In the genomic region with DNA sequence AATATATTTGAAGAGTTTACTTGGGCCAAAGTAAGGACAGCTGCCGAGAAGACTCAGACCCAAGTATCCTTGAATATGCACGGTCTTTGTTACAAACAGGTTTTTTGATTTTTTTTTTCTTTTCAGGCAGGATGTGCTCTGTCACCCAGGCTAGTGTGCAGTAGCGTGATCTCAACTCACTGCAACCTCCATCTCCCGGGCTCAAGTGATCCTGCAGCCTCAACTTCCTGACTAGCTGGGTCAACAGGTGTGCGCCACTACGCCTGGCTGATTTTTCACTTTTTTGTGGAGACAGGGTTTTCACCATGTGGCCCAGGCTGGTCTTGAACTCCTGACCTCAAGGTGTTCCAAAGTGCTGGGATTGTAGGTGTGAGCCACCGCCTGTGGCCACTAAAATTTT, we compare ENCODE assay signal across 21 cellular contexts. TPM values are rescaled to one million over a fixed set of nuclear protein-coding genes. Genes with fewer than 3 reads are reported as not detected.
DNase-seq lines count a peak whose midpoint lies in the region; ATAC-seq and TF ChIP-seq lines count a peak whose summit lies in the region.
"Had no signal": no experiment of that assay in that cellular context is flagged by ENCODE, and none has a peak within 500 bp of the region (broad histone marks: within the 10 kb centered on the region; RNA-seq: fewer than 3 reads in every experiment).

No MANE protein-coding gene starts in this region.

- TF ChIP-seq CTCF in natural killer cell (IDR thresholded peaks at IDR 0.05) (no peak), CD14-positive monocyte (IDR thresholded peaks at IDR 0.05) (no peak)

- H3K27ac ChIP-seq in HUES48 (ENCODE audit: low read depth, low read length) = peak overlapping the region; percentile 90

- no peaks in the 10 kb centered on the region for H3K36me3 ChIP-seq in HUES48 (ENCODE audit: control insufficient read depth, insufficient read depth, low read length)

- POLR2A ChIA-PET in activated naive CD8-positive, alpha-beta T cell treated with anti-CD3 and anti-CD28 coated beads, Interleukin-2, amount 10 ng/mL, durations not matched to agents 7 days and 5 days (lab: Charles Lee) = interaction anchor here (0.6 kb wide), 1 partner anchor 1153 kb away, joined by 3 read pairs; no protein-coding TSS in a partner anchor

- no peaks in the 10 kb centered on the region for H3K27me3 ChIP-seq in HUES48 (ENCODE audit: control insufficient read depth, insufficient read depth, low read length)

- H3K4me3 ChIP-seq in HUES48 (ENCODE audit: low read depth, low read length) = no peak overlapping the region
- H3K4me3 ChIP-seq: K562 had no signal

- H3K4me1 Mint-ChIP-seq in natural killer cell (peaks cover 26 to 31% of the 10 kb centered on the region in 2 donors), CD14-positive monocyte (no peaks in the 10 kb centered on the region)
- H3K4me1 Mint-ChIP-seq in natural killer cell treated with Interleukin-12 subunit alpha and Interleukin-12 subunit beta and Interleukin-15 and Interleukin-18, amount 100 ng/mL, for 72 hours (ENCODE audit: low read depth in 2 of 2) = peaks cover 17 to 20% of the 10 kb centered on the region in 2 donors
- H3K4me1 Mint-ChIP-seq in activated naive CD8-positive, alpha-beta T cell treated with anti-CD3 and anti-CD28 coated beads, Interleukin-2, amount 10 ng/mL, durations not matched to agents 7 days and 5 days = peaks cover 17% of the 10 kb centered on the region

- H3K4me3 Mint-ChIP-seq in natural killer cell (no peak overlapping the region), CD14-positive monocyte (no peak overlapping the region)
- H3K4me3 Mint-ChIP-seq in natural killer cell treated with Interleukin-12 subunit alpha and Interleukin-12 subunit beta and Interleukin-15 and Interleukin-18, amount 100 ng/mL, for 72 hours = no peak overlapping the region
- H3K4me3 Mint-ChIP-seq in activated naive CD8-positive, alpha-beta T cell treated with anti-CD3 and anti-CD28 coated beads, Interleukin-2, amount 10 ng/mL, durations not matched to agents 7 days and 5 days = peak overlapping the region; percentile 42
- H3K4me3 Mint-ChIP-seq: brain had no signal

- peak in 2 of 3 donors; percentile 27 to 52 for ATAC-seq in natural killer cell
- ATAC-seq in natural killer cell treated with Interleukin-12 subunit alpha and Interleukin-12 subunit beta and Interleukin-15 and Interleukin-18, amount 100 ng/mL, for 72 hours = no peak
- ATAC-seq in activated naive CD8-positive, alpha-beta T cell treated with anti-CD3 and anti-CD28 coated beads, Interleukin-2, amount 10 ng/mL, durations not matched to agents 7 days and 5 days (ENCODE audit: low read depth) = peak; percentile 74
- no peak for ATAC-seq in HG02678 (IDR thresholded peaks at IDR 0.05; ENCODE audit: unreplicated experiment)
- no peak for ATAC-seq in GM19467 (IDR thresholded peaks at IDR 0.05; ENCODE audit: unreplicated experiment)
- ATAC-seq: K562, left ventricle myocardium superior had no signal

- no peaks in the 10 kb centered on the region for H3K9me3 ChIP-seq in HUES48 (ENCODE audit: control insufficient read depth, insufficient read depth, low read length)

- no peaks in the 10 kb centered on the region for H3K9me3 Mint-ChIP-seq in natural killer cell
- H3K9me3 Mint-ChIP-seq in natural killer cell treated with Interleukin-12 subunit alpha and Interleukin-12 subunit beta and Interleukin-15 and Interleukin-18, amount 100 ng/mL, for 72 hours = no peaks in the 10 kb centered on the region
- no peaks in the 10 kb centered on the region for H3K9me3 Mint-ChIP-seq in activated naive CD8-positive, alpha-beta T cell treated with anti-CD3 and anti-CD28 coated beads, Interleukin-2, amount 10 ng/mL, durations not matched to agents 7 days and 5 days
- peaks cover 0 to 8% (median 0%) of the 10 kb centered on the region in 7 donors for H3K9me3 Mint-ChIP-seq in CD14-positive monocyte
- H3K9me3 Mint-ChIP-seq: activated naive CD4-positive, alpha-beta T cell treated with anti-CD3 and anti-CD28 coated beads, Interleukin-2, amount 50 U/mL, for 72 hours; brain; CD4-positive, CD25-positive, alpha-beta regulatory T cell had no signal

- H3K36me3 Mint-ChIP-seq in natural killer cell = no peaks in the 10 kb centered on the region
- H3K36me3 Mint-ChIP-seq in natural killer cell treated with Interleukin-12 subunit alpha and Interleukin-12 subunit beta and Interleukin-15 and Interleukin-18, amount 100 ng/mL, for 72 hours = no peaks in the 10 kb centered on the region
- H3K36me3 Mint-ChIP-seq in activated naive CD8-positive, alpha-beta T cell treated with anti-CD3 and anti-CD28 coated beads, Interleukin-2, amount 10 ng/mL, durations not matched to agents 7 days and 5 days = no peaks in the 10 kb centered on the region
- peaks cover 0 to 3% of the 10 kb centered on the region in 2 donors for H3K36me3 Mint-ChIP-seq in CD14-positive monocyte
- H3K36me3 Mint-ChIP-seq: activated naive CD4-positive, alpha-beta T cell treated with anti-CD3 and anti-CD28 coated beads, Interleukin-2, amount 50 U/mL, for 72 hours had no signal

- peak overlapping the region; percentile 35; the same call in 1 of the 2 replicates for H3K9ac ChIP-seq in HUES48 (ENCODE audit: low read depth, low read length)

- peak overlapping the region in 1 of 2 donors; percentile 18 for H3K27ac Mint-ChIP-seq in natural killer cell
- H3K27ac Mint-ChIP-seq in natural killer cell treated with Interleukin-12 subunit alpha and Interleukin-12 subunit beta and Interleukin-15 and Interleukin-18, amount 100 ng/mL, for 72 hours = peak overlapping the region in 1 of 2 donors; percentile 16
- no peak overlapping the region for H3K27ac Mint-ChIP-seq in activated naive CD8-positive, alpha-beta T cell treated with anti-CD3 and anti-CD28 coated beads, Interleukin-2, amount 10 ng/mL, durations not matched to agents 7 days and 5 days
- no peak overlapping the region for H3K27ac Mint-ChIP-seq in CD14-positive monocyte
- H3K27ac Mint-ChIP-seq: activated naive CD4-positive, alpha-beta T cell treated with anti-CD3 and anti-CD28 coated beads, Interleukin-2, amount 50 U/mL, for 72 hours; brain had no signal

- no peaks in the 10 kb centered on the region for H3K27me3 Mint-ChIP-seq in natural killer cell (ENCODE audit: low read depth in 2 of 2)
- no peaks in the 10 kb centered on the region for H3K27me3 Mint-ChIP-seq in natural killer cell treated with Interleukin-12 subunit alpha and Interleukin-12 subunit beta and Interleukin-15 and Interleukin-18, amount 100 ng/mL, for 72 hours
- H3K27me3 Mint-ChIP-seq in activated naive CD8-positive, alpha-beta T cell treated with anti-CD3 and anti-CD28 coated beads, Interleukin-2, amount 10 ng/mL, durations not matched to agents 7 days and 5 days = no peaks in the 10 kb centered on the region
- H3K27me3 Mint-ChIP-seq in CD14-positive monocyte (ENCODE audit: low read depth in 3 of 3) = peaks cover 0 to 1% (median 0%) of the 10 kb centered on the region in 3 donors
- H3K27me3 Mint-ChIP-seq: brain; CD4-positive, CD25-positive, alpha-beta regulatory T cell had no signal

- intact Hi-C loops in natural killer cell (cut with micrococcal nuclease) = no loop called here
- intact Hi-C loops in CD14-positive monocyte (cut with micrococcal nuclease) = no loop called here

- H3K4me1 ChIP-seq in HUES48 (ENCODE audit: control insufficient read depth, insufficient read depth, low read length) = peaks cover 29% of the 10 kb centered on the region

- DNase-seq in natural killer cell (no peak), GOT3 (lab: John Stamatoyannopoulos, UW) (no peak), CD14-positive monocyte (ENCODE audit: low spot score) (no peak)
- no peak for DNase-seq in natural killer cell treated with Interleukin-12 subunit alpha and Interleukin-12 subunit beta and Interleukin-15 and Interleukin-18, amount 100 ng/mL, for 72 hours (ENCODE audit: low spot score)
- no peak for DNase-seq in activated naive CD8-positive, alpha-beta T cell treated with anti-CD3 and anti-CD28 coated beads, Interleukin-2, amount 10 ng/mL, durations not matched to agents 7 days and 5 days
- DNase-seq: activated CD4-positive, alpha-beta T cell treated with anti-CD3 and anti-CD28 coated beads for 4 hours; DMS79 treated with DMSO at 0.1 percent for 48 hours; H7; head of caudate nucleus; left ventricle myocardium superior; NCI-H2081; NCI-H524; nucleus accumbens; stimulated activated CD8-positive, alpha-beta memory T cell treated with anti-CD3 and anti-CD28 coated beads, Interleukin-4, amount 100 ng/mL, for 48 hours had no signal

RNA-seq across cellular contexts. Expression of gene JMY, which starts 27.4 kb away (rescaled TPM):
- total RNA-seq in natural killer cell = 10 to 100 TPM; 27.6 to 30.4 (median 28.7) TPM
- total RNA-seq in natural killer cell treated with Interleukin-12 subunit alpha and Interleukin-12 subunit beta and Interleukin-15 and Interleukin-18, amount 100 ng/mL, for 72 hours = 1 to 10 TPM; 3.4 to 5.4 TPM
- total RNA-seq in activated naive CD8-positive, alpha-beta T cell treated with anti-CD3 and anti-CD28 coated beads, Interleukin-2, amount 10 ng/mL, durations not matched to agents 7 days and 5 days = 1 to 10 TPM; 8.3 to 9.5 TPM
- polyA plus RNA-seq in CD14-positive monocyte = 1 to 10 TPM in 1 of 2 donors, under 1 TPM in 1; 0.60 to 1.1 TPM

Comparison
In these comparisons a context has a peak if more than half of its experiments do, and no peak if none do; other contexts are left out.
1. ATAC-seq: peak in natural killer cell (2 of 3) and activated naive CD8-positive, alpha-beta T cell treated with anti-CD3 and anti-CD28 coated beads, Interleukin-2, amount 10 ng/mL, durations not matched to agents 7 days and 5 days (single experiment); none in natural killer cell treated with Interleukin-12 subunit alpha and Interleukin-12 subunit beta and Interleukin-15 and Interleukin-18, amount 100 ng/mL, for 72 hours (0 of 2), HG02678 (single experiment) and GM19467 (single experiment).